In the genomic region with DNA sequence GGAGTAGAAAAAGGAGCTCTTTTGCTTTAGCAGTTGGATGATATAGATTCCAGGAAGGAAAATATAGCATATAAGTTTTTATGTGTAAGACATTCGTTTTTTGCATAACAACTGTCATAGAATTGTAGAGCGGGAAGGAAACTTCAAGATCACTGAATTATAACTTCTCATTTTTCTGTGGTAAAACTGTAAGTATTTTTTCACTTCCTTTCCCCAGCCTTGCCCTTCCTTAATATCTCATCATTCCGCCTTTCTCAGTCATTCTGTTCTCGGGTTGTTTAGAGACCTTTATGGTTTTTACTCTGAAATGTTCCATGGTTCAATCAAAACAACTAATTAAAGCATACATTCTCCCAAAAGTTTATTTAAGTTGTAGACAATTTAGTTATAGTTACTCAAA, we compare ENCODE assay signal across 1 cellular context.
TF ChIP-seq lines count a peak whose summit lies in the region.

No MANE protein-coding gene starts in this region.

TF ChIP-seq in HepG2, 621 proteins besides CTCF, POLR2A, EP300 and RAD21:
- TF ChIP-seq HNRNPH1 (optimal IDR thresholded peaks at IDR 0.05; ENCODE audit: low read depth, low read length) (no peak), SNRNP70 (IDR thresholded peaks at IDR 0.05; ENCODE audit: low read depth, low read length) (no peak), ZFP41 (CRISPR knock-in tag; IDR thresholded peaks at IDR 0.05; ENCODE audit: borderline replicate concordance) (no peak), ZNF615 (CRISPR knock-in tag; IDR thresholded peaks at IDR 0.05; ENCODE audit: borderline replicate concordance) (no peak), RBAK (CRISPR knock-in tag; IDR thresholded peaks at IDR 0.05) (no peak), ZNF282 (IDR thresholded peaks at IDR 0.05; ENCODE audit: partially characterized antibody) (no peak), KDM2A (CRISPR knock-in tag; IDR thresholded peaks at IDR 0.05; ENCODE audit: borderline replicate concordance, low read depth) (no peak), GABPB1 (CRISPR knock-in tag; IDR thresholded peaks at IDR 0.05) (no peak), RARG (CRISPR knock-in tag; IDR thresholded peaks at IDR 0.05; ENCODE audit: low read depth) (no peak)
- TF ChIP-seq, protein P1, sequence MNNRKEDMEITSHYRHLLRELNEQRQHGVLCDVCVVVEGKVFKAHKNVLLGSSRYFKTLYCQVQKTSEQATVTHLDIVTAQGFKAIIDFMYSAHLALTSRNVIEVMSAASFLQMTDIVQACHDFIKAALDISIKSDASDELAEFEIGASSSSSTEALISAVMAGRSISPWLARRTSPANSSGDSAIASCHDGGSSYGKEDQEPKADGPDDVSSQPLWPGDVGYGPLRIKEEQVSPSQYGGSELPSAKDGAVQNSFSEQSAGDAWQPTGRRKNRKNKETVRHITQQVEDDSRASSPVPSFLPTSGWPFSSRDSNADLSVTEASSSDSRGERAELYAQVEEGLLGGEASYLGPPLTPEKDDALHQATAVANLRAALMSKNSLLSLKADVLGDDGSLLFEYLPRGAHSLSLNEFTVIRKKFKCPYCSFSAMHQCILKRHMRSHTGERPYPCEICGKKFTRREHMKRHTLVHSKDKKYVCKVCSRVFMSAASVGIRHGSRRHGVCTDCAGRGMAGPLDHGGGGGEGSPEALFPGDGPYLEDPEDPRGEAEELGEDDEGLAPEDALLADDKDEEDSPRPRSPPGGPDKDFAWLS (CRISPR knock-in tag; IDR thresholded peaks at IDR 0.05; ENCODE audit: borderline replicate concordance) = no peak
